ENCODE assay signal across 1 cellular context in the genomic region with DNA sequence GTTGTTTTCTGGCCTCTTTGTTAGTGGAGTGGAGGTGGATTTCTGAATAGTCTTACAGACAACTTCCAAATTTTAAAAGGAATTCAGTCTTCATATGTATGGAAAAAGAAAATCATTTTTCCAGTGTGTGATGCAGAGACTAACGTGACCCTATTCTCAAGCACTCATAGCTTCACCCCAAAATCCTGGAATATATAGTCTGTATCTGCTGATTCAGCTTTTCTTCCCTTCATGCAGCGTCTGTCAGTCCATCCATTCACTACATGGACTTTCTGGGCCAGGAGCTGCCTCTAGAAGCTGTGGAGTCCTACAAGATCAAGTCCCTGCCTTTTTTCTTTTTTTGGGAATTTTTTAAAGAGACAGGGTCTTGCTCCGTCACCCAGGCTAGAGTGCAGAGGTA.
TF ChIP-seq lines count a peak whose summit lies in the region.

No MANE protein-coding gene starts in this region.

TF ChIP-seq in WTC11, 78 proteins besides CTCF, POLR2A, EP300 and RAD21 (continued from another document):
- TF ChIP-seq, protein P1, sequence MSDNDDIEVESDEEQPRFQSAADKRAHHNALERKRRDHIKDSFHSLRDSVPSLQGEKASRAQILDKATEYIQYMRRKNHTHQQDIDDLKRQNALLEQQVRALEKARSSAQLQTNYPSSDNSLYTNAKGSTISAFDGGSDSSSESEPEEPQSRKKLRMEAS (CRISPR knock-in tag; IDR thresholded peaks at IDR 0.05) = no peak
- TF ChIP-seq, protein P2, sequence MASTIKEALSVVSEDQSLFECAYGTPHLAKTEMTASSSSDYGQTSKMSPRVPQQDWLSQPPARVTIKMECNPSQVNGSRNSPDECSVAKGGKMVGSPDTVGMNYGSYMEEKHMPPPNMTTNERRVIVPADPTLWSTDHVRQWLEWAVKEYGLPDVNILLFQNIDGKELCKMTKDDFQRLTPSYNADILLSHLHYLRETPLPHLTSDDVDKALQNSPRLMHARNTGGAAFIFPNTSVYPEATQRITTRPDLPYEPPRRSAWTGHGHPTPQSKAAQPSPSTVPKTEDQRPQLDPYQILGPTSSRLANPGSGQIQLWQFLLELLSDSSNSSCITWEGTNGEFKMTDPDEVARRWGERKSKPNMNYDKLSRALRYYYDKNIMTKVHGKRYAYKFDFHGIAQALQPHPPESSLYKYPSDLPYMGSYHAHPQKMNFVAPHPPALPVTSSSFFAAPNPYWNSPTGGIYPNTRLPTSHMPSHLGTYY (CRISPR knock-in tag; IDR thresholded peaks at IDR 0.05) = no peak
- TF ChIP-seq TEAD1 (CRISPR knock-in tag; IDR thresholded peaks at IDR 0.05) (no peak), ZNF138 (CRISPR knock-in tag; conservative IDR thresholded peaks at IDR 0.05) (no peak), ETV6 (CRISPR knock-in tag; IDR thresholded peaks at IDR 0.05) (no peak), FOXP1 (CRISPR knock-in tag; IDR thresholded peaks at IDR 0.05; ENCODE audit: borderline replicate concordance) (no peak), ZNF416 (CRISPR knock-in tag; IDR thresholded peaks at IDR 0.05) (no peak), FOXJ3 (CRISPR knock-in tag; IDR thresholded peaks at IDR 0.05; ENCODE audit: borderline replicate concordance) (no peak), ZNF232 (CRISPR knock-in tag; IDR thresholded peaks at IDR 0.05) (no peak), SOX15 (CRISPR knock-in tag; IDR thresholded peaks at IDR 0.05) (no peak), KAT7 (CRISPR knock-in tag; IDR thresholded peaks at IDR 0.05; ENCODE audit: borderline replicate concordance) (no peak)
- TF ChIP-seq, protein P3, sequence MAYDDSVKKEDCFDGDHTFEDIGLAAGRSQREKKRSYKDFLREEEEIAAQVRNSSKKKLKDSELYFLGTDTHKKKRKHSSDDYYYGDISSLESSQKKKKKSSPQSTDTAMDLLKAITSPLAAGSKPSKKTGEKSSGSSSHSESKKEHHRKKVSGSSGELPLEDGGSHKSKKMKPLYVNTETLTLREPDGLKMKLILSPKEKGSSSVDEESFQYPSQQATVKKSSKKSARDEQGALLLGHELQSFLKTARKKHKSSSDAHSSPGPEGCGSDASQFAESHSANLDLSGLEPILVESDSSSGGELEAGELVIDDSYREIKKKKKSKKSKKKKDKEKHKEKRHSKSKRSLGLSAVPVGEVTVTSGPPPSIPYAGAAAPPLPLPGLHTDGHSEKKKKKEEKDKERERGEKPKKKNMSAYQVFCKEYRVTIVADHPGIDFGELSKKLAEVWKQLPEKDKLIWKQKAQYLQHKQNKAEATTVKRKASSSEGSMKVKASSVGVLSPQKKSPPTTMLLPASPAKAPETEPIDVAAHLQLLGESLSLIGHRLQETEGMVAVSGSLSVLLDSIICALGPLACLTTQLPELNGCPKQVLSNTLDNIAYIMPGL (CRISPR knock-in tag; IDR thresholded peaks at IDR 0.05) = no peak
- TF ChIP-seq, protein P4, sequence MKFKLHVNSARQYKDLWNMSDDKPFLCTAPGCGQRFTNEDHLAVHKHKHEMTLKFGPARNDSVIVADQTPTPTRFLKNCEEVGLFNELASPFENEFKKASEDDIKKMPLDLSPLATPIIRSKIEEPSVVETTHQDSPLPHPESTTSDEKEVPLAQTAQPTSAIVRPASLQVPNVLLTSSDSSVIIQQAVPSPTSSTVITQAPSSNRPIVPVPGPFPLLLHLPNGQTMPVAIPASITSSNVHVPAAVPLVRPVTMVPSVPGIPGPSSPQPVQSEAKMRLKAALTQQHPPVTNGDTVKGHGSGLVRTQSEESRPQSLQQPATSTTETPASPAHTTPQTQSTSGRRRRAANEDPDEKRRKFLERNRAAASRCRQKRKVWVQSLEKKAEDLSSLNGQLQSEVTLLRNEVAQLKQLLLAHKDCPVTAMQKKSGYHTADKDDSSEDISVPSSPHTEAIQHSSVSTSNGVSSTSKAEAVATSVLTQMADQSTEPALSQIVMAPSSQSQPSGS (CRISPR knock-in tag; IDR thresholded peaks at IDR 0.05; ENCODE audit: borderline replicate concordance, low read depth) = no peak
- TF ChIP-seq, protein P5, sequence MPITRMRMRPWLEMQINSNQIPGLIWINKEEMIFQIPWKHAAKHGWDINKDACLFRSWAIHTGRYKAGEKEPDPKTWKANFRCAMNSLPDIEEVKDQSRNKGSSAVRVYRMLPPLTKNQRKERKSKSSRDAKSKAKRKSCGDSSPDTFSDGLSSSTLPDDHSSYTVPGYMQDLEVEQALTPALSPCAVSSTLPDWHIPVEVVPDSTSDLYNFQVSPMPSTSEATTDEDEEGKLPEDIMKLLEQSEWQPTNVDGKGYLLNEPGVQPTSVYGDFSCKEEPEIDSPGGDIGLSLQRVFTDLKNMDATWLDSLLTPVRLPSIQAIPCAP (CRISPR knock-in tag; IDR thresholded peaks at IDR 0.05) = no peak
- TF ChIP-seq, protein P6, sequence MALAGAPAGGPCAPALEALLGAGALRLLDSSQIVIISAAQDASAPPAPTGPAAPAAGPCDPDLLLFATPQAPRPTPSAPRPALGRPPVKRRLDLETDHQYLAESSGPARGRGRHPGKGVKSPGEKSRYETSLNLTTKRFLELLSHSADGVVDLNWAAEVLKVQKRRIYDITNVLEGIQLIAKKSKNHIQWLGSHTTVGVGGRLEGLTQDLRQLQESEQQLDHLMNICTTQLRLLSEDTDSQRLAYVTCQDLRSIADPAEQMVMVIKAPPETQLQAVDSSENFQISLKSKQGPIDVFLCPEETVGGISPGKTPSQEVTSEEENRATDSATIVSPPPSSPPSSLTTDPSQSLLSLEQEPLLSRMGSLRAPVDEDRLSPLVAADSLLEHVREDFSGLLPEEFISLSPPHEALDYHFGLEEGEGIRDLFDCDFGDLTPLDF (CRISPR knock-in tag; IDR thresholded peaks at IDR 0.05) = no peak
- TF ChIP-seq, protein P7, sequence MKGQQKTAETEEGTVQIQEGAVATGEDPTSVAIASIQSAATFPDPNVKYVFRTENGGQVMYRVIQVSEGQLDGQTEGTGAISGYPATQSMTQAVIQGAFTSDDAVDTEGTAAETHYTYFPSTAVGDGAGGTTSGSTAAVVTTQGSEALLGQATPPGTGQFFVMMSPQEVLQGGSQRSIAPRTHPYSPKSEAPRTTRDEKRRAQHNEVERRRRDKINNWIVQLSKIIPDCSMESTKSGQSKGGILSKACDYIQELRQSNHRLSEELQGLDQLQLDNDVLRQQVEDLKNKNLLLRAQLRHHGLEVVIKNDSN (CRISPR knock-in tag; IDR thresholded peaks at IDR 0.05) = no peak
- TF ChIP-seq, protein P8, sequence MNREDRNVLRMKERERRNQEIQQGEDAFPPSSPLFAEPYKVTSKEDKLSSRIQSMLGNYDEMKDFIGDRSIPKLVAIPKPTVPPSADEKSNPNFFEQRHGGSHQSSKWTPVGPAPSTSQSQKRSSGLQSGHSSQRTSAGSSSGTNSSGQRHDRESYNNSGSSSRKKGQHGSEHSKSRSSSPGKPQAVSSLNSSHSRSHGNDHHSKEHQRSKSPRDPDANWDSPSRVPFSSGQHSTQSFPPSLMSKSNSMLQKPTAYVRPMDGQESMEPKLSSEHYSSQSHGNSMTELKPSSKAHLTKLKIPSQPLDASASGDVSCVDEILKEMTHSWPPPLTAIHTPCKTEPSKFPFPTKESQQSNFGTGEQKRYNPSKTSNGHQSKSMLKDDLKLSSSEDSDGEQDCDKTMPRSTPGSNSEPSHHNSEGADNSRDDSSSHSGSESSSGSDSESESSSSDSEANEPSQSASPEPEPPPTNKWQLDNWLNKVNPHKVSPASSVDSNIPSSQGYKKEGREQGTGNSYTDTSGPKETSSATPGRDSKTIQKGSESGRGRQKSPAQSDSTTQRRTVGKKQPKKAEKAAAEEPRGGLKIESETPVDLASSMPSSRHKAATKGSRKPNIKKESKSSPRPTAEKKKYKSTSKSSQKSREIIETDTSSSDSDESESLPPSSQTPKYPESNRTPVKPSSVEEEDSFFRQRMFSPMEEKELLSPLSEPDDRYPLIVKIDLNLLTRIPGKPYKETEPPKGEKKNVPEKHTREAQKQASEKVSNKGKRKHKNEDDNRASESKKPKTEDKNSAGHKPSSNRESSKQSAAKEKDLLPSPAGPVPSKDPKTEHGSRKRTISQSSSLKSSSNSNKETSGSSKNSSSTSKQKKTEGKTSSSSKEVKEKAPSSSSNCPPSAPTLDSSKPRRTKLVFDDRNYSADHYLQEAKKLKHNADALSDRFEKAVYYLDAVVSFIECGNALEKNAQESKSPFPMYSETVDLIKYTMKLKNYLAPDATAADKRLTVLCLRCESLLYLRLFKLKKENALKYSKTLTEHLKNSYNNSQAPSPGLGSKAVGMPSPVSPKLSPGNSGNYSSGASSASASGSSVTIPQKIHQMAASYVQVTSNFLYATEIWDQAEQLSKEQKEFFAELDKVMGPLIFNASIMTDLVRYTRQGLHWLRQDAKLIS (CRISPR knock-in tag; IDR thresholded peaks at IDR 0.05; ENCODE audit: borderline replicate concordance) = no peak
TF ChIP-seq in WTC11: peak in this region for 0.
